ENCODE assay signal across 12 cellular contexts in genomic region chr5:124341066-124341943, GRCh38.
A peak's percentile ranks its signal among the peaks of the same experiment; 100 is the strongest.
DNase-seq lines count a peak whose midpoint lies in the region; ATAC-seq and TF ChIP-seq lines count a peak whose summit lies in the region.
"Had no signal": no experiment of that assay in that cellular context is flagged by ENCODE, and none has a peak within 500 bp of the region (broad histone marks: within the 10 kb centered on the region; RNA-seq: fewer than 3 reads in every experiment).

No MANE protein-coding gene starts in this region.

- peak; percentile 52 for ATAC-seq in HG03565 (IDR thresholded peaks at IDR 0.05; ENCODE audit: unreplicated experiment)
- no peak for ATAC-seq in GM18909 (IDR thresholded peaks at IDR 0.05; ENCODE audit: poor library complexity, unreplicated experiment)

- no peak overlapping the region for H3K9ac ChIP-seq in rectal smooth muscle tissue (ENCODE audit: low read length)

- peak overlapping the region; percentile 6 for H3K27ac ChIP-seq in rectal smooth muscle tissue (ENCODE audit: low read depth, low read length)

- H3K27me3 ChIP-seq in rectal smooth muscle tissue (ENCODE audit: control insufficient read depth, insufficient read depth, low read length) (no peaks in the 10 kb centered on the region), BE2C (no peaks in the 10 kb centered on the region)

- in situ Hi-C loops in G401 (cut with HindIII; ENCODE audit: low sequenced_read_pairs) = no loop called here

- peaks cover 13% of the 10 kb centered on the region for H3K4me1 ChIP-seq in rectal smooth muscle tissue (ENCODE audit: control insufficient read depth, insufficient read depth, low read length)
- H3K4me1 ChIP-seq in BE2C = no peaks in the 10 kb centered on the region

- DNase-seq in G401 (ENCODE audit: low spot score) = peak; percentile 16
- peak; percentile 61 for DNase-seq in foreskin melanocyte
- DNase-seq in NCI-H1092 treated with DMSO at 0.1 percent for 48 hours (lab: John Stamatoyannopoulos, UW) = no peak
- DNase-seq in BE2C = no peak
- no peak for DNase-seq in AG08396 (ENCODE audit: low spot score)
- DNase-seq: activated CD4-positive, alpha-beta memory T cell treated with anti-CD3 and anti-CD28 coated beads for 36 hours; activated naive CD4-positive, alpha-beta T cell treated with anti-CD3 and anti-CD28 coated beads for 36 hours; DMS 273 treated with DMSO at 0.1 percent for 48 hours; NCI-H1092 had no signal

- H3K36me3 ChIP-seq in rectal smooth muscle tissue (ENCODE audit: control insufficient read depth, insufficient read depth, low read length) (no peaks in the 10 kb centered on the region), BE2C (no peaks in the 10 kb centered on the region)

- no peaks in the 10 kb centered on the region for H3K9me3 ChIP-seq in BE2C

- no peak overlapping the region for H3K4me3 ChIP-seq in rectal smooth muscle tissue (ENCODE audit: low read length)
- no peak overlapping the region for H3K4me3 ChIP-seq in BE2C (ENCODE audit: low read depth, low read length)

- TF ChIP-seq CTCF in BE2C (IDR thresholded peaks at IDR 0.05; ENCODE audit: low read depth, low read length) = no peak

Comparison
In these comparisons a context has a peak if more than half of its experiments do, and no peak if none do; other contexts are left out.
1. DNase-seq: peak in G401 (single experiment) and foreskin melanocyte (single experiment); none in NCI-H1092 treated with DMSO at 0.1 percent for 48 hours (single experiment), BE2C (single experiment) and AG08396 (single experiment).